In genomic region chr9:130940023-130940549, GRCh38 we compare ENCODE assay signal across 1 cellular context.
TF ChIP-seq lines count a peak whose summit lies in the region.

No MANE protein-coding gene starts in this region.

TF ChIP-seq in H1, 55 proteins besides CTCF, POLR2A, EP300 and RAD21 (continued from another document):
- TF ChIP-seq, protein P1, sequence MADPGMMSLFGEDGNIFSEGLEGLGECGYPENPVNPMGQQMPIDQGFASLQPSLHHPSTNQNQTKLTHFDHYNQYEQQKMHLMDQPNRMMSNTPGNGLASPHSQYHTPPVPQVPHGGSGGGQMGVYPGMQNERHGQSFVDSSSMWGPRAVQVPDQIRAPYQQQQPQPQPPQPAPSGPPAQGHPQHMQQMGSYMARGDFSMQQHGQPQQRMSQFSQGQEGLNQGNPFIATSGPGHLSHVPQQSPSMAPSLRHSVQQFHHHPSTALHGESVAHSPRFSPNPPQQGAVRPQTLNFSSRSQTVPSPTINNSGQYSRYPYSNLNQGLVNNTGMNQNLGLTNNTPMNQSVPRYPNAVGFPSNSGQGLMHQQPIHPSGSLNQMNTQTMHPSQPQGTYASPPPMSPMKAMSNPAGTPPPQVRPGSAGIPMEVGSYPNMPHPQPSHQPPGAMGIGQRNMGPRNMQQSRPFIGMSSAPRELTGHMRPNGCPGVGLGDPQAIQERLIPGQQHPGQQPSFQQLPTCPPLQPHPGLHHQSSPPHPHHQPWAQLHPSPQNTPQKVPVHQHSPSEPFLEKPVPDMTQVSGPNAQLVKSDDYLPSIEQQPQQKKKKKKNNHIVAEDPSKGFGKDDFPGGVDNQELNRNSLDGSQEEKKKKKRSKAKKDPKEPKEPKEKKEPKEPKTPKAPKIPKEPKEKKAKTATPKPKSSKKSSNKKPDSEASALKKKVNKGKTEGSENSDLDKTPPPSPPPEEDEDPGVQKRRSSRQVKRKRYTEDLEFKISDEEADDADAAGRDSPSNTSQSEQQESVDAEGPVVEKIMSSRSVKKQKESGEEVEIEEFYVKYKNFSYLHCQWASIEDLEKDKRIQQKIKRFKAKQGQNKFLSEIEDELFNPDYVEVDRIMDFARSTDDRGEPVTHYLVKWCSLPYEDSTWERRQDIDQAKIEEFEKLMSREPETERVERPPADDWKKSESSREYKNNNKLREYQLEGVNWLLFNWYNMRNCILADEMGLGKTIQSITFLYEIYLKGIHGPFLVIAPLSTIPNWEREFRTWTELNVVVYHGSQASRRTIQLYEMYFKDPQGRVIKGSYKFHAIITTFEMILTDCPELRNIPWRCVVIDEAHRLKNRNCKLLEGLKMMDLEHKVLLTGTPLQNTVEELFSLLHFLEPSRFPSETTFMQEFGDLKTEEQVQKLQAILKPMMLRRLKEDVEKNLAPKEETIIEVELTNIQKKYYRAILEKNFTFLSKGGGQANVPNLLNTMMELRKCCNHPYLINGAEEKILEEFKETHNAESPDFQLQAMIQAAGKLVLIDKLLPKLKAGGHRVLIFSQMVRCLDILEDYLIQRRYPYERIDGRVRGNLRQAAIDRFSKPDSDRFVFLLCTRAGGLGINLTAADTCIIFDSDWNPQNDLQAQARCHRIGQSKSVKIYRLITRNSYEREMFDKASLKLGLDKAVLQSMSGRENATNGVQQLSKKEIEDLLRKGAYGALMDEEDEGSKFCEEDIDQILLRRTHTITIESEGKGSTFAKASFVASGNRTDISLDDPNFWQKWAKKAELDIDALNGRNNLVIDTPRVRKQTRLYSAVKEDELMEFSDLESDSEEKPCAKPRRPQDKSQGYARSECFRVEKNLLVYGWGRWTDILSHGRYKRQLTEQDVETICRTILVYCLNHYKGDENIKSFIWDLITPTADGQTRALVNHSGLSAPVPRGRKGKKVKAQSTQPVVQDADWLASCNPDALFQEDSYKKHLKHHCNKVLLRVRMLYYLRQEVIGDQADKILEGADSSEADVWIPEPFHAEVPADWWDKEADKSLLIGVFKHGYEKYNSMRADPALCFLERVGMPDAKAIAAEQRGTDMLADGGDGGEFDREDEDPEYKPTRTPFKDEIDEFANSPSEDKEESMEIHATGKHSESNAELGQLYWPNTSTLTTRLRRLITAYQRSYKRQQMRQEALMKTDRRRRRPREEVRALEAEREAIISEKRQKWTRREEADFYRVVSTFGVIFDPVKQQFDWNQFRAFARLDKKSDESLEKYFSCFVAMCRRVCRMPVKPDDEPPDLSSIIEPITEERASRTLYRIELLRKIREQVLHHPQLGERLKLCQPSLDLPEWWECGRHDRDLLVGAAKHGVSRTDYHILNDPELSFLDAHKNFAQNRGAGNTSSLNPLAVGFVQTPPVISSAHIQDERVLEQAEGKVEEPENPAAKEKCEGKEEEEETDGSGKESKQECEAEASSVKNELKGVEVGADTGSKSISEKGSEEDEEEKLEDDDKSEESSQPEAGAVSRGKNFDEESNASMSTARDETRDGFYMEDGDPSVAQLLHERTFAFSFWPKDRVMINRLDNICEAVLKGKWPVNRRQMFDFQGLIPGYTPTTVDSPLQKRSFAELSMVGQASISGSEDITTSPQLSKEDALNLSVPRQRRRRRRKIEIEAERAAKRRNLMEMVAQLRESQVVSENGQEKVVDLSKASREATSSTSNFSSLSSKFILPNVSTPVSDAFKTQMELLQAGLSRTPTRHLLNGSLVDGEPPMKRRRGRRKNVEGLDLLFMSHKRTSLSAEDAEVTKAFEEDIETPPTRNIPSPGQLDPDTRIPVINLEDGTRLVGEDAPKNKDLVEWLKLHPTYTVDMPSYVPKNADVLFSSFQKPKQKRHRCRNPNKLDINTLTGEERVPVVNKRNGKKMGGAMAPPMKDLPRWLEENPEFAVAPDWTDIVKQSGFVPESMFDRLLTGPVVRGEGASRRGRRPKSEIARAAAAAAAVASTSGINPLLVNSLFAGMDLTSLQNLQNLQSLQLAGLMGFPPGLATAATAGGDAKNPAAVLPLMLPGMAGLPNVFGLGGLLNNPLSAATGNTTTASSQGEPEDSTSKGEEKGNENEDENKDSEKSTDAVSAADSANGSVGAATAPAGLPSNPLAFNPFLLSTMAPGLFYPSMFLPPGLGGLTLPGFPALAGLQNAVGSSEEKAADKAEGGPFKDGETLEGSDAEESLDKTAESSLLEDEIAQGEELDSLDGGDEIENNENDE (IDR thresholded peaks at IDR 0.05; ENCODE audit: insufficient replicate concordance, low read length) = no peak
- TF ChIP-seq RFX5 (IDR thresholded peaks at IDR 0.05; ENCODE audit: borderline replicate concordance, low read depth, low read length) (no peak), ASH2L (IDR thresholded peaks at IDR 0.05; ENCODE audit: low read length) (no peak), PHF8 (conservative IDR thresholded peaks at IDR 0.05; ENCODE audit: low read depth, low read length) (no peak), EZH2 (IDR thresholded peaks at IDR 0.05; ENCODE audit: low read depth, low read length, severe bottlenecking) (peak; percentile 77), NRF1 (IDR thresholded peaks at IDR 0.05; ENCODE audit: low read depth, low read length) (no peak), TAF7 (optimal IDR thresholded peaks at IDR 0.05; ENCODE audit: borderline replicate concordance, low read depth, low read length) (no peak), SUZ12 (IDR thresholded peaks at IDR 0.05; ENCODE audit: low read length) (peak; percentile 52; the same call in 1 of the 2 replicates), TEAD4 (IDR thresholded peaks at IDR 0.05; ENCODE audit: low read depth, low read length) (no peak)
- TF ChIP-seq, protein P2, sequence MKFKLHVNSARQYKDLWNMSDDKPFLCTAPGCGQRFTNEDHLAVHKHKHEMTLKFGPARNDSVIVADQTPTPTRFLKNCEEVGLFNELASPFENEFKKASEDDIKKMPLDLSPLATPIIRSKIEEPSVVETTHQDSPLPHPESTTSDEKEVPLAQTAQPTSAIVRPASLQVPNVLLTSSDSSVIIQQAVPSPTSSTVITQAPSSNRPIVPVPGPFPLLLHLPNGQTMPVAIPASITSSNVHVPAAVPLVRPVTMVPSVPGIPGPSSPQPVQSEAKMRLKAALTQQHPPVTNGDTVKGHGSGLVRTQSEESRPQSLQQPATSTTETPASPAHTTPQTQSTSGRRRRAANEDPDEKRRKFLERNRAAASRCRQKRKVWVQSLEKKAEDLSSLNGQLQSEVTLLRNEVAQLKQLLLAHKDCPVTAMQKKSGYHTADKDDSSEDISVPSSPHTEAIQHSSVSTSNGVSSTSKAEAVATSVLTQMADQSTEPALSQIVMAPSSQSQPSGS (IDR thresholded peaks at IDR 0.05; ENCODE audit: low read length) = no peak
